Comparison of ENCODE assay signal across 8 cellular contexts in the genomic region with DNA sequence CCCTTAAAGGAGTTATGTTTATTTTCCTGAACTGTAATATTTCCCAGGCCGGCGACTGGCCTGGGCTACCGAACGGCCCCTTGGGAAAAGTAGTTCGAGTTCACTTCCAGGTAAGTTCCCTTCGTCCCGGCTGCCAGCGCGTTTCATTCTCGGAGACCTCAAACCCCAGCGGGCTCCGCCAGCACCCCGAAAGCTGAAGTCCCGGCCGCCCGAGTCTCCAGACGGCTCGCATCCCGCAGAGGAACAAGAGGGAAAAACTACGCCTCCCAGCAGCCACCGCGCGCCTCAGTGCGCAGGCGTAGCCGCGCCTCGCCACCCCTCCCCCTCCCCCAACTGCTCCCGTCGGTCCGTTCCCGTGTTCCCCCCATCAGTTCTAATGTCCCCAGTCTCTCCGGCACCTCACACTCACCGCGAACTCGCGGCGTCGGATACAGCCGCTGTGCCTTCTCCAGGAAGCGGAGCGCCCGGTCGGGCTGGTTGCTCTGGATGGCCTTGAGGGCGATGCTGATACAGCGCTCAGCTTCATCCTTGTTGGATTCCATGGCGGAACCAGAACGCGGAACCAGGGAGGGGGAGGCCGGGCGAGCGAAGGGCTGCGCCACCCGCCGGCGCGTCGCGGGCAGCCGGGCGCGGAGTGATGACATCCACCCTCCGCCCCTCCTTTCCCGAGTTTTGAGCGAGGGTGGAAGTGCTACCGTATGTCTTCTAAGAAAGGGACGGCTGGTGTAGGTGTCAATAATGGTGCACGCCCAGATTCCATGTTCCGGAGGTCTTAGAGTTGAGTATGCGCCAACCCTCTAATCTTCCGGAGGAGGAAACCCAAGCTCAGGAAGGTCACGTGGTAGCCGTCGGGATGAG. TPM values are rescaled to one million over a fixed set of nuclear protein-coding genes. Genes with fewer than 3 reads are reported as not detected.
DNase-seq lines count a peak whose midpoint lies in the region; ATAC-seq, FAIRE-seq and TF ChIP-seq lines count a peak whose summit lies in the region.

A gene (minus strand): TSS at position 564 of the 858 bp plus-strand sequence. CDS start 22 bp downstream, at position 542.

- 0% methylated on average over 49 to 65 of the region's 74 CpGs for WGBS in mesodermal cell (ENCODE audit: insufficient coverage in 2 of 2), 2 experiments

- H3K36me3 Mint-ChIP-seq in endothelial cell (ENCODE audit: low read depth, unreplicated experiment), result peaks cover 12% of the 10 kb centered on the region

- H3K9me3 Mint-ChIP-seq in endothelial cell (ENCODE audit: unreplicated experiment), result no peaks in the 10 kb centered on the region

- H3K79me2 ChIP-seq in OCI-LY3 (ENCODE audit: low read length), result peaks cover 30% of the 10 kb centered on the region

- peak within 1 kb of the TSS; percentile 90 for H2AFZ ChIP-seq in OCI-LY3 (ENCODE audit: low read depth, low read length)

- H3K27me3 ChIP-seq in OCI-LY3 (ENCODE audit: low read depth, low read length), result no peaks in the 10 kb centered on the region

- H3K9me3 ChIP-seq in OCI-LY3 (ENCODE audit: insufficient read depth, low read length) (no peaks in the 10 kb centered on the region), mesodermal cell (ENCODE audit: control insufficient read depth, low read length) (no peaks in the 10 kb centered on the region)

- DNase-seq in D721Med (ENCODE audit: insufficient read length, low spot score) (peak; percentile 80), HuH-7.5 (ENCODE audit: low spot score) (peak; percentile 82), endothelial cell (ENCODE audit: low spot score) (peak; percentile 88)
- peak; percentile 93 for DNase-seq in activated CD8-positive, alpha-beta memory T cell treated with anti-CD3 and anti-CD28 coated beads, Interleukin-2, amount 50 U/mL, for 48 hours
- peak; percentile 75 for DNase-seq in stimulated activated CD8-positive, alpha-beta memory T cell treated with anti-CD3 and anti-CD28 coated beads, Interleukin-15, amount 100 ng/mL, for 24 hours (ENCODE audit: low read depth)

- H4K20me1 ChIP-seq in OCI-LY3 (ENCODE audit: insufficient read depth, low read length), result no peaks in the 10 kb centered on the region

- peak within 1 kb of the TSS; percentile 91 for H3K4me2 ChIP-seq in OCI-LY3 (ENCODE audit: low read length)

- ATAC-seq in GM21526 (IDR thresholded peaks at IDR 0.05; ENCODE audit: low FRiP score, unreplicated experiment), result peak; percentile 55

- H3K36me3 ChIP-seq in OCI-LY3 (replicated peaks; ENCODE audit: low read depth, low read length) (no peaks in the 10 kb centered on the region), mesodermal cell (ENCODE audit: control insufficient read depth, insufficient read depth, low read length) (peaks cover 11% of the 10 kb centered on the region)

- H3K4me1 Mint-ChIP-seq in endothelial cell (ENCODE audit: unreplicated experiment), result peaks cover 34% of the 10 kb centered on the region

- H3K9ac ChIP-seq in OCI-LY3 (ENCODE audit: low read length), result peak within 1 kb of the TSS; percentile 99

- FAIRE-seq in D721Med (lab: Jason Lieb, UNC), result no peak

- no peak for TF ChIP-seq CTCF in D721Med (IDR thresholded peaks at IDR 0.05; ENCODE audit: insufficient read depth, missing control alignments)
- TF ChIP-seq CTCF in OCI-LY3 (IDR thresholded peaks at IDR 0.05; ENCODE audit: low read depth, low read length), result no peak
- TF ChIP-seq CTCF in endothelial cell (IDR thresholded peaks at IDR 0.05; ENCODE audit: unreplicated experiment), result no peak

- H3K27ac ChIP-seq in OCI-LY3 (ENCODE audit: low read length) (peak within 1 kb of the TSS; percentile 93), mesodermal cell (ENCODE audit: low read depth, low read length, severe bottlenecking) (peak within 1 kb of the TSS; percentile 97)

- H3K4me1 ChIP-seq in OCI-LY3 (ENCODE audit: low read length) (peaks cover 6% of the 10 kb centered on the region), mesodermal cell (ENCODE audit: control insufficient read depth, insufficient read depth, low read length, poor library complexity, severe bottlenecking) (peaks cover 15% of the 10 kb centered on the region)

- peak within 1 kb of the TSS; percentile 98 for H3K4me3 Mint-ChIP-seq in endothelial cell (ENCODE audit: unreplicated experiment)

- peak within 1 kb of the TSS; percentile 99 for H3K27ac Mint-ChIP-seq in endothelial cell (ENCODE audit: unreplicated experiment)

- H3K27me3 Mint-ChIP-seq in endothelial cell (ENCODE audit: unreplicated experiment), result peaks cover 14% of the 10 kb centered on the region

- H3K4me3 ChIP-seq in OCI-LY3 (ENCODE audit: low read length), result peak within 1 kb of the TSS; percentile 97
- H3K4me3 ChIP-seq in mesodermal cell (ENCODE audit: extremely low read depth, insufficient read depth, low read length, poor library complexity, severe bottlenecking), result peak within 1 kb of the TSS; percentile 95

RNA-seq across cellular contexts. Expression of the gene that starts here (rescaled TPM):
- 20.5 TPM for total RNA-seq in endothelial cell (ENCODE audit: unreplicated experiment)
- polyA plus RNA-seq in mesodermal cell (2013, experiment 1 of 2), result 16.4 TPM
- 14.6 TPM for polyA plus RNA-seq in mesodermal cell (2013, experiment 2 of 2)

Comparison
In these comparisons a context has a peak if more than half of its experiments do, and no peak if none do; other contexts are left out.
1. Peak in every context shown above with its lines: DNase-seq, ATAC-seq, H3K4me3 ChIP-seq and H3K27ac ChIP-seq.